7 cellular contexts compared by ENCODE assay signal in the genomic region with DNA sequence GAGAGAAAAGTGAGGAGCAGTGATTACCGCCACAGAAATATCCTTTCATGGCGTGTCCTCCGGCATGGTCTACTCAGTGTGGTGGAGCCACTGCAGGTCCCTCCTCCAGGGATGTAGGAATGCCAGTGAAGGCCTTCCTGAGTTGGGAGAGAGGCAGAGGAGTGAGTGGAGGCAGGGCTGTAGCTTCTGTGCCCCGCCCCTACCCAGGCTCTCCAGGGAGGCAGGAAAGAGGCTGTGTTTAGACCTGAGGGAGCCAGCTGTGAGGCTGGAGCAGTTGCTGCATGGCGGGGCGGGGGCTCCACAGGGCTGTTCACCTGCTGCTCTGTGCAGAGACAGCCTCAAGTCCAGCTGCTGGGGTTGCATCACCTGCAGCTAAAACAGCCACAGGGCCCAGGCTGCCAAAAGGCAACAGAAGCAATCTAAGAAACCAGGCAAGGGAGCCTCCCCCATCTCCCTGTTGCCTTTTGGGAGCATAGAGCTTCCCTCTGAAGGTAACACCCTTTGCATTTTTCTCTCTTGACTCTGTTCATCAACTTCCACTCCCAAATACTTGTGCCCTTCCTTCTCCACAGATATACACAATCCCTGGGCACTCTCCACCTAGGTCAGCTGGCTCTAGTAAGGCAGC.
DNase-seq lines count a peak whose midpoint lies in the region; ATAC-seq lines count a peak whose summit lies in the region.
"Had no signal": no experiment of that assay in that cellular context is flagged by ENCODE, and none has a peak within 500 bp of the region (broad histone marks: within the 10 kb centered on the region; RNA-seq: fewer than 3 reads in every experiment).

No MANE protein-coding gene starts in this region.

- peaks cover 19 to 30% of the 10 kb centered on the region in 2 donors for H3K4me1 Mint-ChIP-seq in stimulated activated naive B cell treated with anti-CD40 and anti-IgM and Interleukin-4, amounts not matched to agents 10 μg/mL and 1 μg/mL and 100 μg/mL, for 72 hours

- ATAC-seq in stimulated activated naive B cell treated with anti-CD40 and anti-IgM and Interleukin-4, amounts not matched to agents 10 μg/mL and 1 μg/mL and 100 μg/mL, for 72 hours (replicated peaks), result no peak
- no peak for ATAC-seq in GM18498 (IDR thresholded peaks at IDR 0.05; ENCODE audit: unreplicated experiment)
- no peak for ATAC-seq in HG03280 (IDR thresholded peaks at IDR 0.05; ENCODE audit: unreplicated experiment)

- no peaks in the 10 kb centered on the region for H3K36me3 Mint-ChIP-seq in stimulated activated naive B cell treated with anti-CD40 and anti-IgM and Interleukin-4, amounts not matched to agents 10 μg/mL and 1 μg/mL and 100 μg/mL, for 72 hours

- no peak overlapping the region for H3K4me3 Mint-ChIP-seq in stimulated activated naive B cell treated with anti-CD40 and anti-IgM and Interleukin-4, amounts not matched to agents 10 μg/mL and 1 μg/mL and 100 μg/mL, for 72 hours

- H3K27ac Mint-ChIP-seq in stimulated activated naive B cell treated with anti-CD40 and anti-IgM and Interleukin-4, amounts not matched to agents 10 μg/mL and 1 μg/mL and 100 μg/mL, for 72 hours, result peak overlapping the region; percentile 26

- DNase-seq in NCI-H1436 (lab: John Stamatoyannopoulos, UW), result peak; percentile 72
- DNase-seq in NCI-H1436 treated with DMSO at 0.1 percent for 48 hours (lab: John Stamatoyannopoulos, UW), result no peak
- DNase-seq in SW480 (ENCODE audit: low spot score), result peak; percentile 59
- no peak for DNase-seq in stimulated activated naive B cell treated with anti-CD40 and anti-IgM and Interleukin-4, amounts not matched to agents 10 μg/mL and 1 μg/mL and 100 μg/mL, for 72 hours
- DNase-seq: stimulated activated CD4-positive, alpha-beta T cell treated with anti-CD3 and anti-CD28 coated beads, Interleukin-4, amount 100 ng/mL, for 1 hour had no signal

- no peaks in the 10 kb centered on the region for H3K9me3 Mint-ChIP-seq in stimulated activated naive B cell treated with anti-CD40 and anti-IgM and Interleukin-4, amounts not matched to agents 10 μg/mL and 1 μg/mL and 100 μg/mL, for 72 hours

- no peaks in the 10 kb centered on the region for H3K27me3 Mint-ChIP-seq in stimulated activated naive B cell treated with anti-CD40 and anti-IgM and Interleukin-4, amounts not matched to agents 10 μg/mL and 1 μg/mL and 100 μg/mL, for 72 hours

Comparison
In these comparisons a context has a peak if more than half of its experiments do, and no peak if none do; other contexts are left out.
1. DNase-seq: peak in NCI-H1436 (single experiment) and SW480 (single experiment); none in NCI-H1436 treated with DMSO at 0.1 percent for 48 hours (single experiment) and stimulated activated naive B cell treated with anti-CD40 and anti-IgM and Interleukin-4, amounts not matched to agents 10 μg/mL and 1 μg/mL and 100 μg/mL, for 72 hours (single experiment).